In genomic region chr19:13153627-13154240, GRCh38 we compare ENCODE assay signal across 8 cellular contexts. TPM values are rescaled to one million over a fixed set of nuclear protein-coding genes. Genes with fewer than 3 reads are reported as not detected.
A peak's percentile ranks its signal among the peaks of the same experiment; 100 is the strongest.
DNase-seq lines count a peak whose midpoint lies in the region; ATAC-seq, FAIRE-seq and TF ChIP-seq lines count a peak whose summit lies in the region.

No MANE protein-coding gene starts in this region.

- TF ChIP-seq CTCF in DOHH2 (IDR thresholded peaks at IDR 0.05; ENCODE audit: low read depth, low read length, poor library complexity, severe bottlenecking) = peak; percentile 51
- TF ChIP-seq CTCF in LNCAP (IDR thresholded peaks at IDR 0.05) = peak; percentile 13; the same call in 1 of the 2 replicates

- H3K27ac ChIP-seq in DOHH2 (ENCODE audit: low read depth, low read length) (peak overlapping the region; percentile 98), right cardiac atrium (ENCODE audit: low read length) (peak overlapping the region; percentile 91)

- intact Hi-C loops in right cardiac atrium (cut with DNase I) = no loop called here

- no peak for ATAC-seq in right cardiac atrium
- no peak for ATAC-seq in GM19467 (IDR thresholded peaks at IDR 0.05; ENCODE audit: unreplicated experiment)

- H3F3A ChIP-seq in DOHH2 (ENCODE audit: control insufficient read depth, insufficient read depth) = peaks cover 43% of the 10 kb centered on the region

- H3K4me1 Mint-ChIP-seq in activated naive CD8-positive, alpha-beta T cell treated with anti-CD3 and anti-CD28 coated beads for 36 hours = peaks cover 44% of the 10 kb centered on the region

- peak overlapping the region; percentile 99 for H3K4me3 Mint-ChIP-seq in activated naive CD8-positive, alpha-beta T cell treated with anti-CD3 and anti-CD28 coated beads for 36 hours

- peaks cover 53% of the 10 kb centered on the region for H3K4me1 ChIP-seq in DOHH2 (ENCODE audit: control insufficient read depth, low read length)
- peaks cover 2% of the 10 kb centered on the region for H3K4me1 ChIP-seq in right cardiac atrium (ENCODE audit: control insufficient read depth, insufficient read depth, low read length)
- peaks cover 26% of the 10 kb centered on the region for H3K4me1 ChIP-seq in skeletal muscle satellite cell (ENCODE audit: control insufficient read depth, insufficient read depth, low read length)

- no peaks in the 10 kb centered on the region for H3K9me3 Mint-ChIP-seq in activated naive CD8-positive, alpha-beta T cell treated with anti-CD3 and anti-CD28 coated beads for 36 hours

- peaks cover 8% of the 10 kb centered on the region; the same call in 1 of the 2 replicates for H4K20me1 ChIP-seq in DOHH2 (ENCODE audit: control insufficient read depth, insufficient read depth, low read depth, low read length)

- TF ChIP-seq POLR2A in GM12891 (IDR thresholded peaks at IDR 0.05; ENCODE audit: low read depth, low read length) = no peak

- peaks cover 14% of the 10 kb centered on the region for H3K27me3 Mint-ChIP-seq in activated naive CD8-positive, alpha-beta T cell treated with anti-CD3 and anti-CD28 coated beads for 36 hours

- peaks cover 53% of the 10 kb centered on the region for H3K79me2 ChIP-seq in DOHH2 (ENCODE audit: control insufficient read depth, low read length)

- peak overlapping the region; percentile 100 for H3K9ac ChIP-seq in skeletal muscle satellite cell (ENCODE audit: low read depth, low read length)

- H3K4me3 ChIP-seq in DOHH2 (ENCODE audit: low read length) = peak overlapping the region; percentile 87
- peak overlapping the region; percentile 72 for H3K4me3 ChIP-seq in right cardiac atrium (ENCODE audit: low read length)
- H3K4me3 ChIP-seq in skeletal muscle satellite cell (ENCODE audit: low read length) = peak overlapping the region; percentile 89

- H3K36me3 Mint-ChIP-seq in activated naive CD8-positive, alpha-beta T cell treated with anti-CD3 and anti-CD28 coated beads for 36 hours = peaks cover 26% of the 10 kb centered on the region

- H3K36me3 ChIP-seq in DOHH2 (ENCODE audit: control insufficient read depth, low read length) = peaks cover 38% of the 10 kb centered on the region
- H3K36me3 ChIP-seq in skeletal muscle satellite cell (ENCODE audit: insufficient read depth, low read length) = peaks cover 17% of the 10 kb centered on the region

- H3K27ac Mint-ChIP-seq in activated naive CD8-positive, alpha-beta T cell treated with anti-CD3 and anti-CD28 coated beads for 36 hours = peak overlapping the region; percentile 100

- H3K9me2 ChIP-seq in DOHH2 (replicated peaks; ENCODE audit: control insufficient read depth, low read length) = no peaks in the 10 kb centered on the region

- peak overlapping the region; percentile 96 for H3K4me2 ChIP-seq in DOHH2 (ENCODE audit: low read length)
- peak overlapping the region; percentile 99 for H3K4me2 ChIP-seq in skeletal muscle satellite cell (ENCODE audit: low read length)

- H3K9me3 ChIP-seq in DOHH2 (ENCODE audit: control insufficient read depth, insufficient read depth, low read length) = no peaks in the 10 kb centered on the region
- H3K9me3 ChIP-seq in right cardiac atrium (ENCODE audit: control insufficient read depth, low read length) = no peaks in the 10 kb centered on the region
- H3K9me3 ChIP-seq in skeletal muscle satellite cell (replicated peaks; ENCODE audit: low read length) = no peaks in the 10 kb centered on the region

- WGBS in right cardiac atrium = 8% methylated on average over 63 of the region's 63 CpGs

- DNase-seq in activated naive CD8-positive, alpha-beta T cell treated with anti-CD3 and anti-CD28 coated beads for 36 hours = peak; percentile 20
- DNase-seq in right cardiac atrium = peak; percentile 55 to 82 (median 80)
- DNase-seq in GM12891 (ENCODE audit: insufficient read length, low spot score) = no peak
- DNase-seq in cerebellum (ENCODE audit: low spot score) = no peak

- H3K27me3 ChIP-seq in DOHH2 (ENCODE audit: control insufficient read depth, low read length) (no peaks in the 10 kb centered on the region), right cardiac atrium (ENCODE audit: control insufficient read depth, insufficient read depth) (no peaks in the 10 kb centered on the region), skeletal muscle satellite cell (ENCODE audit: control insufficient read depth, insufficient read depth, low read length) (no peaks in the 10 kb centered on the region)

- FAIRE-seq in GM12891 (lab: Jason Lieb, UNC) = no peak

TF ChIP-seq in GM12891, 5 proteins besides CTCF, POLR2A, EP300 and RAD21:
- TF ChIP-seq POU2F2 (IDR thresholded peaks at IDR 0.05; ENCODE audit: low read depth, low read length) = no peak; the same call in 1 of the 2 replicates
- no peak for TF ChIP-seq SPI1 (IDR thresholded peaks at IDR 0.05; ENCODE audit: low read depth, low read length)
- no peak; the same call in 1 of the 2 replicates for TF ChIP-seq POLR2AphosphoS5 (IDR thresholded peaks at IDR 0.05; ENCODE audit: low read depth, low read length)
- no peak for TF ChIP-seq PAX5 (IDR thresholded peaks at IDR 0.05; ENCODE audit: insufficient read depth, low read length, severe bottlenecking)
- TF ChIP-seq TAF1 (IDR thresholded peaks at IDR 0.05; ENCODE audit: low read depth, low read length) = no peak

RNA-seq across cellular contexts. Expression of gene IER2, which starts 3.5 kb away (rescaled TPM):
- 100 to 1,000 TPM; 128 to 132 TPM for total RNA-seq in activated naive CD8-positive, alpha-beta T cell treated with anti-CD3 and anti-CD28 coated beads for 36 hours
- total RNA-seq in right cardiac atrium (10 to 100 TPM; 22.2 to 53.5 (median 29.2) TPM), cerebellum (10.3 TPM)
- polyA plus RNA-seq in right cardiac atrium = 62.9 TPM
- total RNA-seq in skeletal muscle satellite cell (2012; rRNA removed) = 17.2 and 21.0 TPM in 2 replicates
- polyA plus RNA-seq in GM12891 (2012; ENCODE audit: low read depth, missing spikeins) = 61.4 TPM

RNA-seq across cellular contexts. Expression of gene STX10, which starts 3.6 kb away (rescaled TPM):
- 10 to 100 TPM; 53.3 to 55.0 TPM for total RNA-seq in activated naive CD8-positive, alpha-beta T cell treated with anti-CD3 and anti-CD28 coated beads for 36 hours
- total RNA-seq in right cardiac atrium (10 to 100 TPM; 30.8 to 39.8 (median 37.2) TPM), cerebellum (19.7 TPM)
- polyA plus RNA-seq in right cardiac atrium = 47.7 TPM
- total RNA-seq in skeletal muscle satellite cell (2012; rRNA removed) = 67.5 and 72.2 TPM in 2 replicates
- 42.4 TPM for polyA plus RNA-seq in GM12891 (2012; ENCODE audit: low read depth, missing spikeins)

RNA-seq across cellular contexts. Expression of gene NACC1, which starts 35.7 kb away (rescaled TPM):
- 10 to 100 TPM; 81.2 to 83.8 TPM for total RNA-seq in activated naive CD8-positive, alpha-beta T cell treated with anti-CD3 and anti-CD28 coated beads for 36 hours
- total RNA-seq in right cardiac atrium (10 to 100 TPM; 27.6 to 44.2 (median 40.2) TPM), cerebellum (10.5 TPM)
- polyA plus RNA-seq in right cardiac atrium = 40.2 TPM
- 84.7 and 112 TPM in 2 replicates for total RNA-seq in skeletal muscle satellite cell (2012; rRNA removed)
- polyA plus RNA-seq in GM12891 (2012; ENCODE audit: low read depth, missing spikeins) = 24.0 TPM

RNA-seq across cellular contexts. Expression of gene TRMT1, which starts 37.2 kb away (rescaled TPM):
- total RNA-seq in activated naive CD8-positive, alpha-beta T cell treated with anti-CD3 and anti-CD28 coated beads for 36 hours = 100 to 1,000 TPM; 114 TPM
- total RNA-seq in right cardiac atrium (10 to 100 TPM; 14.8 to 22.2 (median 17.5) TPM), cerebellum (14.1 TPM)
- 19.9 TPM for polyA plus RNA-seq in right cardiac atrium
- total RNA-seq in skeletal muscle satellite cell (2012; rRNA removed) = 40.4 and 49.2 TPM in 2 replicates
- 39.2 TPM for polyA plus RNA-seq in GM12891 (2012; ENCODE audit: low read depth, missing spikeins)

RNA-seq across cellular contexts. Expression of gene LYL1, which starts 51.1 kb away (rescaled TPM):
- total RNA-seq in activated naive CD8-positive, alpha-beta T cell treated with anti-CD3 and anti-CD28 coated beads for 36 hours = 1 to 10 TPM; 2.6 to 2.9 TPM
- total RNA-seq in right cardiac atrium (10 to 100 TPM in 2 of 4 donors, 1 to 10 TPM in 2; 8.0 to 11.9 (median 10.1) TPM), cerebellum (3.1 TPM)
- 8.0 TPM for polyA plus RNA-seq in right cardiac atrium
- total RNA-seq in skeletal muscle satellite cell (2012; rRNA removed) = 1.0 and 1.1 TPM in 2 replicates
- polyA plus RNA-seq in GM12891 (2012; ENCODE audit: low read depth, missing spikeins) = 5.6 TPM

Comparison
In these comparisons a context has a peak if more than half of its experiments do, and no peak if none do; other contexts are left out.
1. DNase-seq: peak in activated naive CD8-positive, alpha-beta T cell treated with anti-CD3 and anti-CD28 coated beads for 36 hours (single experiment) and right cardiac atrium (3 of 3); none in GM12891 (single experiment) and cerebellum (single experiment).
2. Peak in every context shown above with its lines, with median percentiles within 50 percentile points of each other: H3K4me3 ChIP-seq.